ENCODE assay signal across 1 cellular context in genomic region chr21:17501107-17502006, GRCh38.
TF ChIP-seq lines count a peak whose summit lies in the region.

No MANE protein-coding gene starts in this region.

TF ChIP-seq in HepG2, 621 proteins besides CTCF, POLR2A, EP300 and RAD21 (continued from another document and continues in another):
- no peak for TF ChIP-seq ZNF318 (CRISPR knock-in tag; IDR thresholded peaks at IDR 0.05)
- TF ChIP-seq ZNF83 (CRISPR knock-in tag; IDR thresholded peaks at IDR 0.05; ENCODE audit: borderline replicate concordance): no peak
- no peak for TF ChIP-seq ELF1 (CRISPR knock-in tag; IDR thresholded peaks at IDR 0.05)
- TF ChIP-seq ESRRA (CRISPR knock-in tag; IDR thresholded peaks at IDR 0.05; ENCODE audit: low read depth): no peak
- TF ChIP-seq TBL1XR1 (IDR thresholded peaks at IDR 0.05; ENCODE audit: borderline replicate concordance, low read length, partially characterized antibody): no peak
- no peak; the same call in 1 of the 2 replicates for TF ChIP-seq SKIL (CRISPR knock-in tag; IDR thresholded peaks at IDR 0.05; ENCODE audit: borderline replicate concordance)
- TF ChIP-seq ZBTB21 (CRISPR knock-in tag; IDR thresholded peaks at IDR 0.05): no peak
- TF ChIP-seq PBX3 (CRISPR knock-in tag; IDR thresholded peaks at IDR 0.05; ENCODE audit: borderline replicate concordance): no peak
- TF ChIP-seq DDIT3 (CRISPR knock-in tag; IDR thresholded peaks at IDR 0.05): no peak; the same call in 1 of the 2 replicates
- no peak for TF ChIP-seq NAIF1 (CRISPR knock-in tag; IDR thresholded peaks at IDR 0.05; ENCODE audit: borderline replicate concordance)
- no peak for TF ChIP-seq SNRNP70 (IDR thresholded peaks at IDR 0.05; ENCODE audit: low read depth, low read length)
- TF ChIP-seq ZNF18 (CRISPR knock-in tag; IDR thresholded peaks at IDR 0.05; ENCODE audit: insufficient replicate concordance): no peak
- TF ChIP-seq MXD3 (CRISPR knock-in tag; IDR thresholded peaks at IDR 0.05): no peak
- TF ChIP-seq ARNT (IDR thresholded peaks at IDR 0.05): no peak
- TF ChIP-seq KLF9 (CRISPR knock-in tag; IDR thresholded peaks at IDR 0.05; ENCODE audit: low read depth): no peak
- TF ChIP-seq ZNF784 (CRISPR knock-in tag; IDR thresholded peaks at IDR 0.05; ENCODE audit: borderline replicate concordance): no peak
- TF ChIP-seq CBFB (CRISPR knock-in tag; IDR thresholded peaks at IDR 0.05): peak; percentile 97
- no peak for TF ChIP-seq PTBP1 (IDR thresholded peaks at IDR 0.05; ENCODE audit: low read depth, low read length, poor library complexity, severe bottlenecking)
- TF ChIP-seq LRRFIP1 (CRISPR knock-in tag; conservative IDR thresholded peaks at IDR 0.05): no peak
- no peak for TF ChIP-seq RELA (CRISPR knock-in tag; IDR thresholded peaks at IDR 0.05)
- peak; percentile 90 for TF ChIP-seq FOXO1 (CRISPR knock-in tag; IDR thresholded peaks at IDR 0.05)
- no peak for TF ChIP-seq SMAD1 (CRISPR knock-in tag; IDR thresholded peaks at IDR 0.05; ENCODE audit: borderline replicate concordance, low read depth)
- peak; percentile 78 for TF ChIP-seq HOXA3 (CRISPR knock-in tag; IDR thresholded peaks at IDR 0.05)
- no peak for TF ChIP-seq NFRKB (IDR thresholded peaks at IDR 0.05)
- no peak for TF ChIP-seq TEF (CRISPR knock-in tag; IDR thresholded peaks at IDR 0.05)
- no peak for TF ChIP-seq ZFP90 (CRISPR knock-in tag; IDR thresholded peaks at IDR 0.05; ENCODE audit: borderline replicate concordance)
- no peak for TF ChIP-seq ISX (CRISPR knock-in tag; conservative IDR thresholded peaks at IDR 0.05)
- no peak for TF ChIP-seq ZNF883 (CRISPR knock-in tag; IDR thresholded peaks at IDR 0.05; ENCODE audit: not compliant biosample characterization)
- 0 out of 2 replicates have a peak, but pooled peaks have one; percentile 49 for TF ChIP-seq ZSCAN30 (CRISPR knock-in tag; IDR thresholded peaks at IDR 0.05)
- TF ChIP-seq HES4 (CRISPR knock-in tag; IDR thresholded peaks at IDR 0.05; ENCODE audit: borderline replicate concordance): no peak
- TF ChIP-seq SRSF1 (optimal IDR thresholded peaks at IDR 0.05; ENCODE audit: low read depth, low read length): no peak
- TF ChIP-seq MYNN (CRISPR knock-in tag; IDR thresholded peaks at IDR 0.05; ENCODE audit: low read depth): no peak
- TF ChIP-seq AGO2 (optimal IDR thresholded peaks at IDR 0.05; ENCODE audit: low read depth, low read length): no peak
- peak; percentile 19; the same call in 1 of the 2 replicates for TF ChIP-seq TFDP1 (CRISPR knock-in tag; IDR thresholded peaks at IDR 0.05; ENCODE audit: borderline replicate concordance)
- TF ChIP-seq GPN1 (CRISPR knock-in tag; IDR thresholded peaks at IDR 0.05; ENCODE audit: borderline replicate concordance): no peak
- TF ChIP-seq ZNF337 (CRISPR knock-in tag; IDR thresholded peaks at IDR 0.05; ENCODE audit: borderline replicate concordance, low read depth): no peak
- 0 out of 2 replicates have a peak, but pooled peaks have one; percentile 59 for TF ChIP-seq RNF219 (CRISPR knock-in tag; IDR thresholded peaks at IDR 0.05)
- peak; percentile 93 for TF ChIP-seq HOXD1 (CRISPR knock-in tag; IDR thresholded peaks at IDR 0.05)
- peak; percentile 70; the same call in 1 of the 2 replicates for TF ChIP-seq SMARCC2 (IDR thresholded peaks at IDR 0.05)
- TF ChIP-seq CENPT (CRISPR knock-in tag; IDR thresholded peaks at IDR 0.05; ENCODE audit: low read depth): no peak
